Comparison of ENCODE assay signal across 8 cellular contexts in the genomic region with DNA sequence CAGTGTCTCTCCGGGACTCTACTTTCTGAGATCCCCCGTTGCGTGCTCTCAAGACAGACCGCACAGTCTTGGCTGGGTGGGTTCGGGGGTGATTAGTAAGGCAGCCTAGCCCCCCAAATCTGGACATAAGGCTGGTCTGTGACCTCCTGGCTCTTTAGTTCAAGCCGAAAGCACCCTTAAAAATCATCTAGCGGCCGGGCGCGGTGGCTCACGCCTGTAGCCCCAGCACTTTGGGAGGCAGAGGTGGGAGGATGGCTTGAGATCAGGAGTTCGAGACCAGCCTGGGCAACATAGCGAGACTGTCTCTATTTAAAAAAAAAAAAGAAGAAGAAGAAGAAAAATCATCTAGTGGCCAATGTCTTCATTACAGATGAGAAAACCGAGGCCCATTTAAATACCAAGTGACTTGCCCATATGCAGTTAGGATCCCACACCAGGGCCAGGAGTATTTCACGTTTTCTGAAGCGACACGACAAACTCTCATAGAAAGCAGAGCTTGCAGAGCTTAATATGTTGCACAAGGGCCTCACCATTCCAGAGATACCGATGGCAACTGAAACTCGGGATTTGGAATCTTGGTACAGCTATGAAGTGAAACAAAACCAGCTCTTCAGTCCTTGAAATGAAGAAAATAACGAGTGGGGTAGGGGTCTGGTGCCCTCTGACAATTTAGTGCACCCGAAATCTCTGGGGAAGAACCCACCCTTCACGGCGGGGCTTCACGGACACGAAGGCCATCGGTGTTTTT. TPM values are rescaled to one million over a fixed set of nuclear protein-coding genes. Genes with fewer than 3 reads are reported as not detected.
A peak's percentile ranks its signal among the peaks of the same experiment; 100 is the strongest.
DNase-seq lines count a peak whose midpoint lies in the region; ATAC-seq and TF ChIP-seq lines count a peak whose summit lies in the region.

No MANE protein-coding gene starts in this region.

- POLR2A ChIA-PET in activated CD4-positive, alpha-beta T cell treated with anti-CD3 and anti-CD28 coated beads, Interleukin-2, amount 10 ng/mL, durations not matched to agents 7 days and 5 days (lab: Charles Lee), result interaction anchor here (0.7 to 0.8 kb wide), 2 partner anchors 15 to 26 kb away, joined by 3 to 4 read pairs; no protein-coding TSS in a partner anchor

- no peak for TF ChIP-seq EP300 in sigmoid colon (IDR thresholded peaks at IDR 0.05)

- peaks cover 55% of the 10 kb centered on the region for H3K4me1 Mint-ChIP-seq in activated CD4-positive, alpha-beta T cell treated with anti-CD3 and anti-CD28 coated beads, Interleukin-2, amount 10 ng/mL, durations not matched to agents 7 days and 5 days
- peaks cover 26% of the 10 kb centered on the region for H3K4me1 Mint-ChIP-seq in T-helper 17 cell

- peaks cover 6% of the 10 kb centered on the region for H3K36me3 Mint-ChIP-seq in activated CD4-positive, alpha-beta T cell treated with anti-CD3 and anti-CD28 coated beads, Interleukin-2, amount 10 ng/mL, durations not matched to agents 7 days and 5 days (ENCODE audit: low read depth)
- H3K36me3 Mint-ChIP-seq in T-helper 17 cell (ENCODE audit: low read depth), result no peaks in the 10 kb centered on the region

- no peak for ATAC-seq in T-helper 17 cell
- no peak for ATAC-seq in HG03565 (IDR thresholded peaks at IDR 0.05; ENCODE audit: unreplicated experiment)
- no peak for ATAC-seq in HG02852 (IDR thresholded peaks at IDR 0.05; ENCODE audit: unreplicated experiment)

- no peaks in the 10 kb centered on the region for H3K27me3 ChIP-seq in sigmoid colon

- intact Hi-C loops in sigmoid colon (cut with DNase I), result no loop called here

- H3K9me3 ChIP-seq in T-helper 17 cell (ENCODE audit: control insufficient read depth, low read length, poor library complexity, severe bottlenecking) (no peaks in the 10 kb centered on the region), sigmoid colon (no peaks in the 10 kb centered on the region)

- peak overlapping the region; percentile 91 for H3K4me3 Mint-ChIP-seq in activated CD4-positive, alpha-beta T cell treated with anti-CD3 and anti-CD28 coated beads, Interleukin-2, amount 10 ng/mL, durations not matched to agents 7 days and 5 days
- H3K4me3 Mint-ChIP-seq in T-helper 17 cell, result peak overlapping the region; percentile 93

- no peaks in the 10 kb centered on the region for H3K9me3 Mint-ChIP-seq in activated CD4-positive, alpha-beta T cell treated with anti-CD3 and anti-CD28 coated beads, Interleukin-2, amount 10 ng/mL, durations not matched to agents 7 days and 5 days

- peaks cover 10% of the 10 kb centered on the region for H3K27me3 Mint-ChIP-seq in activated CD4-positive, alpha-beta T cell treated with anti-CD3 and anti-CD28 coated beads, Interleukin-2, amount 10 ng/mL, durations not matched to agents 7 days and 5 days
- H3K27me3 Mint-ChIP-seq in T-helper 17 cell, result no peaks in the 10 kb centered on the region

- H3K4me3 ChIP-seq in fibroblast of villous mesenchyme (ENCODE audit: low read depth, low read length) (peak overlapping the region; percentile 77), sigmoid colon (peak overlapping the region; percentile 17 to 92 (median 78))

- CTCF ChIA-PET in activated CD4-positive, alpha-beta T cell treated with anti-CD3 and anti-CD28 coated beads, Interleukin-2, amount 10 ng/mL, durations not matched to agents 7 days and 5 days (lab: Charles Lee), result interaction anchor here (0.7 to 4.8 kb wide), 14 partner anchors 9 to 74 kb away, joined by 3 to 46 read pairs (median 4); a partner anchor contains a TSS

- DNase-seq in activated CD4-positive, alpha-beta T cell treated with anti-CD3 and anti-CD28 coated beads, Interleukin-2, amount 10 ng/mL, durations not matched to agents 7 days and 5 days, result no peak
- no peak for DNase-seq in activated CD4-positive, alpha-beta T cell treated with anti-CD3 and anti-CD28 coated beads for 1 hour
- DNase-seq in T-helper 17 cell (no peak), fibroblast of villous mesenchyme (ENCODE audit: low read depth) (peak; percentile 82), sigmoid colon (no peak), HUDEP-2 (lab: John Stamatoyannopoulos, UW; ENCODE audit: unreplicated experiment in 76 of 76) (no peak)

- peaks cover 0 to 45% (median 39%) of the 10 kb centered on the region in 4 donors for H3K4me1 ChIP-seq in sigmoid colon

- H3K27ac ChIP-seq in sigmoid colon, result peak overlapping the region; percentile 87 to 94 (median 91)

- TF ChIP-seq CTCF in fibroblast of villous mesenchyme (IDR thresholded peaks at IDR 0.05; ENCODE audit: insufficient read depth, low read depth, low read length) (no peak), sigmoid colon (IDR thresholded peaks at IDR 0.05) (peak in 1 of 4 experiments; percentile 36)

- no peaks in the 10 kb centered on the region for H3K36me3 ChIP-seq in sigmoid colon

- WGBS in sigmoid colon, 2 donors, result 51 to 54% methylated on average over 26 of the region's 26 CpGs

- no peak for TF ChIP-seq POLR2A in sigmoid colon (IDR thresholded peaks at IDR 0.05)

- H3K27ac Mint-ChIP-seq in activated CD4-positive, alpha-beta T cell treated with anti-CD3 and anti-CD28 coated beads, Interleukin-2, amount 10 ng/mL, durations not matched to agents 7 days and 5 days, result peak overlapping the region; percentile 93
- H3K27ac Mint-ChIP-seq in T-helper 17 cell, result peak overlapping the region; percentile 85

RNA-seq across cellular contexts. Expression of a gene that starts 0.7 kb away (rescaled TPM):
- 10 to 100 TPM; 10.8 to 11.9 TPM for total RNA-seq in activated CD4-positive, alpha-beta T cell treated with anti-CD3 and anti-CD28 coated beads, Interleukin-2, amount 10 ng/mL, durations not matched to agents 7 days and 5 days
- 1 to 10 TPM in 1 of 2 donors, under 1 TPM in 1; 0.96 to 1.1 TPM for total RNA-seq in T-helper 17 cell
- total RNA-seq in fibroblast of villous mesenchyme, result 14.7 and 16.4 TPM in 2 replicates
- 10 to 100 TPM; 10.2 to 12.8 (median 11.3) TPM for total RNA-seq in sigmoid colon
- 10 to 100 TPM in 1 of 3 donors, 1 to 10 TPM in 2; 3.6 to 12.7 (median 3.7) TPM for polyA plus RNA-seq in sigmoid colon

RNA-seq across cellular contexts. Expression of a gene that starts 21.6 kb away (rescaled TPM):
- 10 to 100 TPM; 24.7 to 27.3 TPM for total RNA-seq in activated CD4-positive, alpha-beta T cell treated with anti-CD3 and anti-CD28 coated beads, Interleukin-2, amount 10 ng/mL, durations not matched to agents 7 days and 5 days
- total RNA-seq in T-helper 17 cell (10 to 100 TPM; 15.8 to 19.9 TPM), fibroblast of villous mesenchyme (36.7 and 37.0 TPM in 2 replicates), sigmoid colon (10 to 100 TPM; 18.1 to 23.2 (median 20.8) TPM)
- polyA plus RNA-seq in sigmoid colon, result 10 to 100 TPM in 2 of 3 donors, 1 to 10 TPM in 1; 9.6 to 17.2 (median 12.0) TPM

RNA-seq across cellular contexts. Expression of a gene that starts 45.2 kb away (rescaled TPM):
- total RNA-seq in activated CD4-positive, alpha-beta T cell treated with anti-CD3 and anti-CD28 coated beads, Interleukin-2, amount 10 ng/mL, durations not matched to agents 7 days and 5 days, result 10 to 100 TPM; 70.4 to 72.3 TPM
- total RNA-seq in T-helper 17 cell (10 to 100 TPM; 52.5 to 55.9 TPM), fibroblast of villous mesenchyme (54.0 and 60.9 TPM in 2 replicates), sigmoid colon (10 to 100 TPM; 23.5 to 36.3 (median 28.7) TPM)
- polyA plus RNA-seq in sigmoid colon, result 10 to 100 TPM; 16.6 to 39.7 (median 16.8) TPM
